In genomic region chrX:39625810-39626209, GRCh38 we compare ENCODE assay signal across 33 cellular contexts.
DNase-seq lines count a peak whose midpoint lies in the region; ATAC-seq, FAIRE-seq and TF ChIP-seq lines count a peak whose summit lies in the region.
"Had no signal": no experiment of that assay in that cellular context is flagged by ENCODE, and none has a peak within 500 bp of the region (broad histone marks: within the 10 kb centered on the region; RNA-seq: fewer than 3 reads in every experiment).

No MANE protein-coding gene starts in this region.

- no peak overlapping the region for H3K18ac ChIP-seq in IMR-90 (ENCODE audit: low read depth, low read length)

- dilution Hi-C loops in IMR-90 (cut with HindIII; ENCODE audit: low sequenced_read_pairs, unreplicated experiment): no loop called here

- H2AK5ac ChIP-seq in IMR-90 (ENCODE audit: low read depth, low read length): no peak overlapping the region

- no peaks in the 10 kb centered on the region for H3K79me2 ChIP-seq in HepG2 (ENCODE audit: insufficient read depth, low read length)
- H3K79me2 ChIP-seq in K562 (ENCODE audit: control insufficient read depth, insufficient read depth, low read length): no peaks in the 10 kb centered on the region
- no peaks in the 10 kb centered on the region for H3K79me2 ChIP-seq in smooth muscle cell (ENCODE audit: low read depth)

- H3K9me3 ChIP-seq in HepG2 (ENCODE audit: low read length) (no peaks in the 10 kb centered on the region), right lobe of liver (no peaks in the 10 kb centered on the region), IMR-90 (ENCODE audit: control insufficient read depth, insufficient read depth, low read length) (no peaks in the 10 kb centered on the region; the same call in 1 of the 2 replicates), K562 (replicated peaks; ENCODE audit: control insufficient read depth, insufficient read depth, low read depth, low read length) (no peaks in the 10 kb centered on the region), smooth muscle cell (replicated peaks; ENCODE audit: low read depth) (no peaks in the 10 kb centered on the region), esophagus muscularis mucosa (peaks cover 0 to 7% (median 0%) of the 10 kb centered on the region in 4 donors)
- H3K9me3 ChIP-seq: A549, BE2C, Caco-2 had no signal

- H2AK9ac ChIP-seq in IMR-90 (replicated peaks; ENCODE audit: low read depth, low read length, poor library complexity): no peak overlapping the region

- ATAC-seq in HepG2 (no peak), right lobe of liver (no peak), IMR-90 (ENCODE audit: low read depth) (no peak), K562 (no peak)
- ATAC-seq: A549; CD8-positive, alpha-beta T cell had no signal

- DNase-seq in HepG2 (ENCODE audit: low spot score) (no peak), right lobe of liver (no peak), IMR-90 (no peak), K562 (ENCODE audit: extremely low read depth in 1 of 4, low spot score in 3 of 4) (no peak), smooth muscle cell (lab: John Stamatoyannopoulos, UW; ENCODE audit: unreplicated experiment) (no peak), esophagus muscularis mucosa (ENCODE audit: extremely low spot score) (no peak)
- DNase-seq: 8988T; ACHN; AML-193; BE2C; C1 segment of cervical spinal cord; Caco-2; Calu3; CD4-positive, alpha-beta memory T cell; CD4-positive, alpha-beta T cell; CD4-positive, CD25-positive, alpha-beta regulatory T cell; CD8-positive, alpha-beta memory T cell; CD8-positive, alpha-beta T cell; COR-L47; DMS 273 treated with DMSO at 0.1 percent for 48 hours; DMS153; DMS53; DMS79; DMS79 treated with DMSO at 0.1 percent for 48 hours; DND-41; EL had no signal

- no peak overlapping the region for H2BK120ac ChIP-seq in IMR-90 (ENCODE audit: low read depth, low read length)

- H2AFZ ChIP-seq in HepG2 (ENCODE audit: low read length) (no peak overlapping the region), IMR-90 (replicated peaks; ENCODE audit: low read length, poor library complexity) (no peak overlapping the region), K562 (ENCODE audit: low read depth, low read length) (no peak overlapping the region), smooth muscle cell (ENCODE audit: low read depth) (no peak overlapping the region)

- TF ChIP-seq CTCF in HepG2 (CRISPR knock-in tag; IDR thresholded peaks at IDR 0.05) (no peak), right lobe of liver (IDR thresholded peaks at IDR 0.05) (no peak), IMR-90 (conservative IDR thresholded peaks at IDR 0.05; ENCODE audit: low read depth, low read length) (no peak), K562 (IDR thresholded peaks at IDR 0.05 in 2 of 3, conservative IDR thresholded peaks at IDR 0.05 in 1 of 3; ENCODE audit: insufficient read depth in 2 of 3, low read depth in 1 of 3, low read length in 3 of 3) (no peak), smooth muscle cell (IDR thresholded peaks at IDR 0.05; ENCODE audit: borderline replicate concordance, insufficient read depth, poor library complexity, severe bottlenecking) (no peak), esophagus muscularis mucosa (IDR thresholded peaks at IDR 0.05) (no peak)

- H4K5ac ChIP-seq in IMR-90 (ENCODE audit: low read depth, low read length): no peak overlapping the region

- in situ Hi-C loops in HepG2 (cut with HindIII; ENCODE audit: extremely low pct_ligation_motif_present, low pct_unique_long_range_greater_than_20kb): no loop called here
- in situ Hi-C loops in IMR-90 (cut with MboI; ENCODE audit: low sequenced_read_pairs): loop anchor here (10.0 kb wide), 1 partner anchor 61 kb away; no protein-coding TSS in a partner anchor
- in situ Hi-C loops in K562 (cut with MboI): no loop called here

- H3K27ac ChIP-seq in HepG2 (ENCODE audit: extremely low read length, insufficient read depth, low read length) (no peak overlapping the region), right lobe of liver (no peak overlapping the region), IMR-90 (ENCODE audit: insufficient read depth, low read length) (no peak overlapping the region), K562 (ENCODE audit: extremely low read depth, low read depth, low read length) (no peak overlapping the region), smooth muscle cell (ENCODE audit: low read depth) (no peak overlapping the region), esophagus muscularis mucosa (replicated peaks in 1 of 4) (no peak overlapping the region)
- H3K27ac ChIP-seq: 22Rv1; A549; BLaER1; BLaER1 treated with 17β-estradiol and CSF1 and Interleukin-3, amounts not matched to agents 10 nM and 100 nM; C4-2B had no signal

- H2BK20ac ChIP-seq in IMR-90 (ENCODE audit: low read depth, low read length): no peak overlapping the region

- no peaks in the 10 kb centered on the region for H4K20me1 ChIP-seq in HepG2 (ENCODE audit: insufficient read depth, low read length)
- no peaks in the 10 kb centered on the region for H4K20me1 ChIP-seq in IMR-90 (ENCODE audit: insufficient read depth, low read length)
- H4K20me1 ChIP-seq in K562 (replicated peaks; ENCODE audit: control insufficient read depth, insufficient read depth, low read length): no peaks in the 10 kb centered on the region
- H4K20me1 ChIP-seq in smooth muscle cell (ENCODE audit: low read depth): no peaks in the 10 kb centered on the region
- H4K20me1 ChIP-seq: BLaER1; BLaER1 treated with 17β-estradiol and CSF1 and Interleukin-3, amounts not matched to agents 10 nM and 100 nM had no signal

- no peak overlapping the region for H3K4ac ChIP-seq in IMR-90 (ENCODE audit: low read depth, low read length)

- no peaks in the 10 kb centered on the region for H3F3A ChIP-seq in smooth muscle cell (ENCODE audit: low read depth)

- no peak overlapping the region for H2BK5ac ChIP-seq in IMR-90 (ENCODE audit: low read depth, low read length, poor library complexity, severe bottlenecking)

- TF ChIP-seq POLR2A in HepG2 (IDR thresholded peaks at IDR 0.05; ENCODE audit: insufficient read depth in 1 of 2, low read depth in 2 of 2, low read length in 2 of 2) (no peak), right lobe of liver (IDR thresholded peaks at IDR 0.05) (no peak), IMR-90 (IDR thresholded peaks at IDR 0.05; ENCODE audit: low read depth, low read length) (no peak), K562 (conservative IDR thresholded peaks at IDR 0.05) (no peak), esophagus muscularis mucosa (IDR thresholded peaks at IDR 0.05; ENCODE audit: low read depth) (no peak)

- no peak overlapping the region for H3K4me3 ChIP-seq in HepG2 (replicated peaks in 1 of 3; ENCODE audit: insufficient read depth in 1 of 3, low read depth in 2 of 3, low read length in 3 of 3)
- H3K4me3 ChIP-seq in right lobe of liver: no peak overlapping the region
- H3K4me3 ChIP-seq in IMR-90 (ENCODE audit: insufficient read depth, low read depth, low read length): no peak overlapping the region
- H3K4me3 ChIP-seq in K562: no peak overlapping the region
- H3K4me3 ChIP-seq in smooth muscle cell: no peak overlapping the region
- H3K4me3 ChIP-seq in esophagus muscularis mucosa: no peak overlapping the region
- H3K4me3 ChIP-seq: A549; BLaER1; BLaER1 treated with 17β-estradiol and CSF1 and Interleukin-3, amounts not matched to agents 10 nM and 100 nM had no signal

- WGBS in HepG2 (ENCODE audit: low lambda C conversion rate): 42% methylated on average over 4 of the region's 4 CpGs
- 58% methylated on average over 4 of the region's 4 CpGs for WGBS in right lobe of liver (ENCODE audit: insufficient coverage, low coverage, low lambda C conversion rate, missing lambda C conversion rate)
- WGBS in IMR-90 (ENCODE audit: extremely low coverage in 2 of 2, insufficient read length in 1 of 2), 2 experiments: no CpG with 5 or more reads among the region's 4 CpGs
- 22% methylated on average over 2 of the region's 4 CpGs for WGBS in K562 (ENCODE audit: insufficient coverage, low coverage, missing lambda C conversion rate)
- 85% methylated on average over 4 of the region's 4 CpGs for WGBS in smooth muscle cell (ENCODE audit: low lambda C conversion rate)
- WGBS in esophagus muscularis mucosa: 76% methylated on average over 4 of the region's 4 CpGs

- H3K4me2 ChIP-seq in HepG2 (ENCODE audit: low read depth, low read length) (no peak overlapping the region), IMR-90 (ENCODE audit: low read depth, low read length) (no peak overlapping the region), K562 (ENCODE audit: insufficient read depth, low read length) (no peak overlapping the region), smooth muscle cell (no peak overlapping the region)
- H3K4me2 ChIP-seq: A549; BLaER1; BLaER1 treated with 17β-estradiol and CSF1 and Interleukin-3, amounts not matched to agents 10 nM and 100 nM had no signal

- TF ChIP-seq RAD21 in HepG2 (CRISPR knock-in tag; IDR thresholded peaks at IDR 0.05): no peak
- no peak for TF ChIP-seq RAD21 in IMR-90 (IDR thresholded peaks at IDR 0.05; ENCODE audit: low read length)
- no peak for TF ChIP-seq RAD21 in K562 (CRISPR knock-in tag; conservative IDR thresholded peaks at IDR 0.05 in 1 of 2, IDR thresholded peaks at IDR 0.05 in 1 of 2)

- no peak overlapping the region for H2BK15ac ChIP-seq in IMR-90 (ENCODE audit: low read depth, low read length)

- H3K9ac ChIP-seq in HepG2 (ENCODE audit: insufficient read depth, low read depth, low read length): no peak overlapping the region
- no peak overlapping the region for H3K9ac ChIP-seq in IMR-90 (ENCODE audit: low read depth, low read length)
- no peak overlapping the region for H3K9ac ChIP-seq in K562 (ENCODE audit: insufficient read depth in 1 of 2, low read depth in 2 of 2, low read length in 2 of 2)
- no peak overlapping the region for H3K9ac ChIP-seq in smooth muscle cell (ENCODE audit: low read depth)
- H3K9ac ChIP-seq: BLaER1; BLaER1 treated with 17β-estradiol and CSF1 and Interleukin-3, amounts not matched to agents 10 nM and 100 nM had no signal

- no peaks in the 10 kb centered on the region for H3K27me3 ChIP-seq in HepG2 (ENCODE audit: control insufficient read depth in 1 of 2, insufficient read depth in 2 of 2, low read length in 2 of 2)
- no peaks in the 10 kb centered on the region for H3K27me3 ChIP-seq in right lobe of liver
- H3K27me3 ChIP-seq in IMR-90 (ENCODE audit: control insufficient read depth, insufficient read depth, low read length): peaks cover 11% of the 10 kb centered on the region
- no peaks in the 10 kb centered on the region for H3K27me3 ChIP-seq in K562 (ENCODE audit: control insufficient read depth in 2 of 2, insufficient read depth in 2 of 2, low read length in 2 of 2)
- H3K27me3 ChIP-seq in smooth muscle cell (ENCODE audit: low read depth): no peaks in the 10 kb centered on the region
- no peaks in the 10 kb centered on the region for H3K27me3 ChIP-seq in esophagus muscularis mucosa
- H3K27me3 ChIP-seq: BE2C; BLaER1; BLaER1 treated with 17β-estradiol and CSF1 and Interleukin-3, amounts not matched to agents 10 nM and 100 nM had no signal

- no peaks in the 10 kb centered on the region for H3K9me1 ChIP-seq in IMR-90 (ENCODE audit: insufficient read depth, low read length)
- no peaks in the 10 kb centered on the region for H3K9me1 ChIP-seq in K562 (ENCODE audit: control insufficient read depth, insufficient read depth, low read length)

- H3K4me1 ChIP-seq in HepG2 (ENCODE audit: insufficient read depth, low read length) (no peaks in the 10 kb centered on the region), right lobe of liver (no peaks in the 10 kb centered on the region), IMR-90 (ENCODE audit: control insufficient read depth, insufficient read depth, low read length) (no peaks in the 10 kb centered on the region), K562 (replicated peaks in 1 of 2; ENCODE audit: control insufficient read depth in 2 of 2, insufficient read depth in 2 of 2, low read length in 2 of 2) (peaks cover 0 to 4% of the 10 kb centered on the region in 2 experiments; a peak in 2 of 5 replicates), smooth muscle cell (ENCODE audit: low read depth) (no peaks in the 10 kb centered on the region), esophagus muscularis mucosa (no peaks in the 10 kb centered on the region)
- H3K4me1 ChIP-seq: A549, BLaER1, Caco-2 had no signal

- FAIRE-seq in HepG2 (lab: Jason Lieb, UNC): no peak
- FAIRE-seq in K562 (lab: Jason Lieb, UNC): no peak
- FAIRE-seq: A204.1, D721Med had no signal

- CTCF ChIA-PET in HepG2 (lab: Yijun Ruan, JAX; ENCODE audit: low intra/inter-chr PET ratio, low total read pairs): no interaction called here
- CTCF ChIA-PET in IMR-90 (lab: Yijun Ruan, JAX): no interaction called here
- CTCF ChIA-PET in K562 (lab: Yijun Ruan, JAX; ENCODE audit: low intra/inter-chr PET ratio): no interaction called here

- H4K91ac ChIP-seq in IMR-90 (ENCODE audit: insufficient read depth, low read depth, low read length): no peak overlapping the region

- no peak overlapping the region for H3K14ac ChIP-seq in IMR-90 (replicated peaks; ENCODE audit: low read depth, low read length)

- no peak overlapping the region for H4K8ac ChIP-seq in IMR-90 (ENCODE audit: low read depth in 2 of 2, low read length in 2 of 2)

- no peak for TF ChIP-seq EP300 in HepG2 (IDR thresholded peaks at IDR 0.05; ENCODE audit: low read depth in 2 of 2, low read length in 2 of 2)
- no peak for TF ChIP-seq EP300 in HepG2 (CRISPR knock-in tag; IDR thresholded peaks at IDR 0.05; ENCODE audit: borderline replicate concordance)
- TF ChIP-seq EP300 in K562 (IDR thresholded peaks at IDR 0.05; ENCODE audit: low read length): no peak
- TF ChIP-seq EP300 in esophagus muscularis mucosa (IDR thresholded peaks at IDR 0.05): no peak

- POLR2A ChIA-PET in HepG2 (lab: Yijun Ruan, JAX) (no interaction called here), IMR-90 (lab: Charles Lee; ENCODE audit: unreplicated experiment) (no interaction called here), K562 (lab: Yijun Ruan, JAX) (no interaction called here)

- BruUV-seq in HepG2 (replicated peaks; lab: Mats Ljungman, UMichigan) (no TSS peak), IMR-90 (replicated peaks; lab: Mats Ljungman, UMichigan) (no TSS peak), K562 (replicated peaks; lab: Mats Ljungman, UMichigan) (no TSS peak)

- intact Hi-C loops in HepG2 (cut with micrococcal nuclease; ENCODE audit: unreplicated experiment): no loop called here
- intact Hi-C loops in right lobe of liver (cut with DNase I): no loop called here
- intact Hi-C loops in IMR-90 (cut with micrococcal nuclease): no loop called here
- intact Hi-C loops in K562 (cut with micrococcal nuclease): no loop called here
- intact Hi-C loops in esophagus muscularis mucosa (cut with DNase I): no loop called here

- no peak overlapping the region for H3K56ac ChIP-seq in IMR-90 (ENCODE audit: extremely low read depth, insufficient read depth, low read length)

- H3K36me3 ChIP-seq in HepG2 (replicated peaks in 1 of 2; ENCODE audit: control insufficient read depth in 1 of 2, insufficient read depth in 2 of 2, low read length in 2 of 2): no peaks in the 10 kb centered on the region
- H3K36me3 ChIP-seq in right lobe of liver: no peaks in the 10 kb centered on the region
- no peaks in the 10 kb centered on the region for H3K36me3 ChIP-seq in IMR-90 (ENCODE audit: control insufficient read depth, insufficient read depth, low read length)
- no peaks in the 10 kb centered on the region for H3K36me3 ChIP-seq in K562 (ENCODE audit: control insufficient read depth, insufficient read depth, low read length)
- H3K36me3 ChIP-seq in smooth muscle cell (ENCODE audit: low read depth): no peaks in the 10 kb centered on the region
- H3K36me3 ChIP-seq in esophagus muscularis mucosa: no peaks in the 10 kb centered on the region
- H3K36me3 ChIP-seq: BE2C; BLaER1; BLaER1 treated with 17β-estradiol and CSF1 and Interleukin-3, amounts not matched to agents 10 nM and 100 nM had no signal

- no peak overlapping the region for H3K23ac ChIP-seq in IMR-90 (ENCODE audit: low read depth, low read length)

- H3K79me1 ChIP-seq in IMR-90 (ENCODE audit: low read depth in 1 of 2, low read length in 2 of 2): no peaks in the 10 kb centered on the region

Comparison
In these comparisons a context has a peak if more than half of its experiments do, and no peak if none do; other contexts are left out.
1. Of the 241 proteins assayed by ChIP-seq in both HepG2 and K562: peak only in HepG2: none; only in K562: none; in both: CEBPB; in neither: 239; mixed calls (peak in some experiments, not most) for 1.